Comparison of ENCODE assay signal across 8 cellular contexts in genomic region chr14:21978184-21978998, GRCh38.
DNase-seq lines count a peak whose midpoint lies in the region; ATAC-seq lines count a peak whose summit lies in the region.

No MANE protein-coding gene starts in this region.

- DNase-seq in activated gamma-delta T cell treated with Interleukin-2 at 50 U/mL for 16 hours (peak; percentile 63), activated gamma-delta T cell (lab: John Stamatoyannopoulos, UW) (no peak), LHCN-M2 (ENCODE audit: low read depth) (peak; percentile 8), dermis microvascular lymphatic vessel endothelial cell (ENCODE audit: low read depth in 2 of 2) (peak; percentile 16 to 38), midbrain (lab: John Stamatoyannopoulos, UW) (peak; percentile 33), aorta (no peak), KG1 (lab: John Stamatoyannopoulos, UW) (no peak)
- DNase-seq in activated CD4-positive, CD25-positive, alpha-beta regulatory T cell treated with anti-CD3 and anti-CD28 coated beads, Interleukin-2, amount 50 U/mL, for 16 hours (ENCODE audit: low read depth, low spot score) = peak; percentile 10

- H3K36me3 ChIP-seq in aorta (ENCODE audit: control insufficient read depth in 1 of 2, insufficient read depth in 2 of 2, low read length in 1 of 2) = no peaks in the 10 kb centered on the region

- H3K9me3 ChIP-seq in aorta (ENCODE audit: control insufficient read depth, low read length) = peaks cover 2% of the 10 kb centered on the region

- H3K4me1 ChIP-seq in aorta (ENCODE audit: control insufficient read depth in 1 of 2, insufficient read depth in 2 of 2, low read length in 2 of 2) = no peaks in the 10 kb centered on the region

- WGBS in aorta, 2 donors = 39 to 40% methylated on average over 11 of the region's 11 CpGs

- H3K27ac ChIP-seq in aorta (ENCODE audit: low read depth in 1 of 2, low read length in 2 of 2) = no peak overlapping the region

- H3K4me3 ChIP-seq in aorta (ENCODE audit: low read length in 2 of 2) = no peak overlapping the region

- H3K27me3 ChIP-seq in aorta (ENCODE audit: control insufficient read depth in 1 of 2, insufficient read depth in 2 of 2, low read length in 1 of 2) = no peaks in the 10 kb centered on the region

- ATAC-seq in aorta (ENCODE audit: low FRiP score) = peak; percentile 64

- intact Hi-C loops in aorta (cut with DNase I) = no loop called here

Comparison
In these comparisons a context has a peak if more than half of its experiments do, and no peak if none do; other contexts are left out.
1. DNase-seq: peak in activated gamma-delta T cell treated with Interleukin-2 at 50 U/mL for 16 hours (single experiment), LHCN-M2 (single experiment), activated CD4-positive, CD25-positive, alpha-beta regulatory T cell treated with anti-CD3 and anti-CD28 coated beads, Interleukin-2, amount 50 U/mL, for 16 hours (single experiment), dermis microvascular lymphatic vessel endothelial cell (2 of 2) and midbrain (single experiment); none in activated gamma-delta T cell (single experiment), aorta (0 of 2) and KG1 (single experiment).